Comparison of ENCODE assay signal across 11 cellular contexts in genomic region chr2:222875482-222875881, GRCh38.
"Had no signal": no experiment of that assay in that cellular context is flagged by ENCODE, and none has a peak within 500 bp of the region (broad histone marks: within the 10 kb centered on the region; RNA-seq: fewer than 3 reads in every experiment).

No MANE protein-coding gene starts in this region.

- DNase-seq: GM23248, GOT3, H7, H9, HCEC 1CT, HFFc6 had no signal

- H3K9ac ChIP-seq: GM23248 had no signal

- H3K4me3 ChIP-seq: GM23248, GM23338, HAP-1 had no signal

- H3K4me1 ChIP-seq: HAP-1 had no signal

- ATAC-seq: GM23338, HCT116 had no signal

- H3K36me3 ChIP-seq: HAP-1 had no signal

- H3K9me3 ChIP-seq: HAP-1 had no signal

- H3K27ac ChIP-seq: GM23248 had no signal

- H3K4me2 ChIP-seq: GM23338 had no signal

- FAIRE-seq: H1, H54 had no signal

- H2AFZ ChIP-seq: GM23248, GM23338 had no signal
